9 cellular contexts compared by ENCODE assay signal in genomic region chr17:47894498-47895253, GRCh38. TPM values are rescaled to one million over a fixed set of nuclear protein-coding genes. Genes with fewer than 3 reads are reported as not detected.
DNase-seq lines count a peak whose midpoint lies in the region; ATAC-seq, FAIRE-seq and TF ChIP-seq lines count a peak whose summit lies in the region.
"Had no signal": no experiment of that assay in that cellular context is flagged by ENCODE, and none has a peak within 500 bp of the region (broad histone marks: within the 10 kb centered on the region; RNA-seq: fewer than 3 reads in every experiment).

No MANE protein-coding gene starts in this region.

- H3K27me3 ChIP-seq in DND-41 (ENCODE audit: insufficient read depth, low read length, poor library complexity) (no peaks in the 10 kb centered on the region), esophagus (ENCODE audit: control insufficient read depth in 1 of 2, insufficient read depth in 2 of 2, low read length in 2 of 2) (no peaks in the 10 kb centered on the region), pancreas (no peaks in the 10 kb centered on the region)

- peaks cover 10% of the 10 kb centered on the region; the same call in 1 of the 2 replicates for H3K36me3 ChIP-seq in DND-41 (ENCODE audit: insufficient read depth, low read length)
- no peaks in the 10 kb centered on the region for H3K36me3 ChIP-seq in esophagus (ENCODE audit: control insufficient read depth in 2 of 2, insufficient read depth in 2 of 2, low read length in 1 of 2)
- no peaks in the 10 kb centered on the region for H3K36me3 ChIP-seq in pancreas

- ATAC-seq in DND-41 (ENCODE audit: insufficient read depth, low read depth) = no peak
- no peak for ATAC-seq in pancreas
- no peak for ATAC-seq in GM18502 (IDR thresholded peaks at IDR 0.05; ENCODE audit: poor library complexity, unreplicated experiment)
- no peak for ATAC-seq in HG02623 (IDR thresholded peaks at IDR 0.05; ENCODE audit: unreplicated experiment)
- no peak for ATAC-seq in GM21381 (IDR thresholded peaks at IDR 0.05; ENCODE audit: unreplicated experiment)

- no peak for FAIRE-seq in pancreas (lab: Jason Lieb, UNC)
- FAIRE-seq: TTC549 had no signal

- H3K27ac ChIP-seq in DND-41 (ENCODE audit: low read length) = peak overlapping the region; percentile 89
- peak overlapping the region; percentile 93 for H3K27ac ChIP-seq in RWPE1
- peak overlapping the region; percentile 88 to 98 for H3K27ac ChIP-seq in esophagus (ENCODE audit: low read depth in 2 of 2, low read length in 1 of 2)
- H3K27ac ChIP-seq in pancreas = peak overlapping the region in 3 of 4 donors; percentile 70 to 85 (median 85)

- DNase-seq in DND-41 (no peak), RWPE1 (ENCODE audit: low spot score) (no peak), pancreas (no peak), DMS53 treated with DMSO at 0.1 percent for 48 hours (lab: John Stamatoyannopoulos, UW; ENCODE audit: unreplicated experiment) (no peak)

- H3K79me2 ChIP-seq in DND-41 (ENCODE audit: insufficient read depth, low read length) = peaks cover 46% of the 10 kb centered on the region

- peaks cover 25% of the 10 kb centered on the region for H3K4me1 ChIP-seq in DND-41 (ENCODE audit: insufficient read depth, low read length)
- H3K4me1 ChIP-seq in esophagus (ENCODE audit: control insufficient read depth in 2 of 2, insufficient read depth in 2 of 2, low read length in 1 of 2) = no peaks in the 10 kb centered on the region
- H3K4me1 ChIP-seq in pancreas = peaks cover 0 to 15% (median 0%) of the 10 kb centered on the region in 3 donors

- H3K4me2 ChIP-seq in DND-41 (ENCODE audit: insufficient read depth, low read length) = peak overlapping the region; percentile 76

- POLR2A ChIA-PET in RWPE1 (lab: Yijun Ruan, JAX; ENCODE audit: low non-redundant PET) = interaction anchor here (1.1 to 1.6 kb wide), 3 partner anchors 30 to 54 kb away, joined by 4 to 9 read pairs (median 4); partner anchors contain the start of gene SCRN2

- intact Hi-C loops in pancreas (cut with DNase I) = loop anchor here in 1 of 3 donors (5.0 kb wide), 1 partner anchor 52 kb away; the partner anchor contains the start of gene SCRN2

- 35 to 39% methylated on average over 10 of the region's 10 CpGs for WGBS in esophagus, 2 donors
- 20 to 29% methylated on average over 10 of the region's 10 CpGs for WGBS in pancreas, 2 donors

- CTCF ChIA-PET in RWPE1 (lab: Yijun Ruan, JAX) = interaction anchor here (0.7 to 6.7 kb wide), 6 partner anchors 50 to 76 kb away, joined by 4 to 102 read pairs (median 9); partner anchors contain the start of genes CDK5RAP3 and SCRN2

- H2AFZ ChIP-seq in DND-41 (ENCODE audit: low read depth, low read length) = peak overlapping the region; percentile 96

- no peaks in the 10 kb centered on the region; the same call in 1 of the 2 replicates for H4K20me1 ChIP-seq in DND-41 (ENCODE audit: insufficient read depth, low read length)

- peak overlapping the region; percentile 52 to 85; a peak in 3 of 4 replicates for H3K4me3 ChIP-seq in DND-41 (ENCODE audit: low read depth in 1 of 2, low read length in 2 of 2)
- H3K4me3 ChIP-seq in esophagus (ENCODE audit: low read depth in 1 of 2, low read length in 2 of 2) = peak overlapping the region; percentile 79 to 98
- peak overlapping the region; percentile 36 to 76 (median 62) for H3K4me3 ChIP-seq in pancreas

- H3K9me3 ChIP-seq in DND-41 (ENCODE audit: insufficient read depth, low read length, severe bottlenecking) (no peaks in the 10 kb centered on the region), esophagus (ENCODE audit: control insufficient read depth in 2 of 2, insufficient read depth in 1 of 2, low read depth in 1 of 2, low read length in 1 of 2) (no peaks in the 10 kb centered on the region), pancreas (no peaks in the 10 kb centered on the region)

- peak overlapping the region; percentile 81 for H3K9ac ChIP-seq in DND-41 (ENCODE audit: low read depth, low read length)

- TF ChIP-seq CTCF in DND-41 (IDR thresholded peaks at IDR 0.05; ENCODE audit: borderline replicate concordance, extremely low read depth, low read length, poor library complexity, severe bottlenecking) = no peak
- no peak for TF ChIP-seq CTCF in RWPE1 (conservative IDR thresholded peaks at IDR 0.05; ENCODE audit: low read depth)
- TF ChIP-seq CTCF in pancreas (IDR thresholded peaks at IDR 0.05) = no peak

RNA-seq across cellular contexts. Expression of gene SP2, which starts 1.4 kb away (rescaled TPM):
- polyA plus RNA-seq in esophagus (10 to 100 TPM in 1 of 2 donors, 1 to 10 TPM in 1; 5.4 to 10.7 TPM), pancreas (1 to 10 TPM; 5.5 to 8.5 TPM)
- total RNA-seq in pancreas = 1 to 10 TPM; 5.2 to 8.8 (median 6.9) TPM

RNA-seq across cellular contexts. Expression of gene SP6, which starts 43.7 kb away (rescaled TPM):
- polyA plus RNA-seq in esophagus = 1 to 10 TPM; 3.8 to 6.1 TPM
- total RNA-seq in pancreas = under 1 TPM; 0.12 to 0.56 (median 0.22) TPM
- under 1 TPM; 0.16 to 0.27 TPM for polyA plus RNA-seq in pancreas

RNA-seq across cellular contexts. Expression of gene PNPO, which starts 46.7 kb away (rescaled TPM):
- polyA plus RNA-seq in esophagus = 1 to 10 TPM; 9.5 to 9.6 TPM
- total RNA-seq in pancreas = 10 to 100 TPM; 13.2 to 23.5 (median 19.6) TPM
- polyA plus RNA-seq in pancreas = 1 to 10 TPM; 6.5 to 7.6 TPM

RNA-seq across cellular contexts. Expression of gene SCRN2, which starts 53.6 kb away (rescaled TPM):
- polyA plus RNA-seq in esophagus = 10 to 100 TPM; 28.6 to 34.7 TPM
- total RNA-seq in pancreas = 10 to 100 TPM; 12.6 to 24.3 (median 19.0) TPM
- polyA plus RNA-seq in pancreas = 10 to 100 TPM; 50.4 to 56.1 TPM
